14 cellular contexts compared by ENCODE assay signal in genomic region chr5:159084053-159084452, GRCh38. TPM values are rescaled to one million over a fixed set of nuclear protein-coding genes. Genes with fewer than 3 reads are reported as not detected.
DNase-seq lines count a peak whose midpoint lies in the region; ATAC-seq and TF ChIP-seq lines count a peak whose summit lies in the region.
"Had no signal": no experiment of that assay in that cellular context is flagged by ENCODE, and none has a peak within 500 bp of the region (broad histone marks: within the 10 kb centered on the region; RNA-seq: fewer than 3 reads in every experiment).

No MANE protein-coding gene starts in this region.

- no peaks in the 10 kb centered on the region for H3K36me3 Mint-ChIP-seq in stimulated activated effector memory CD8-positive, alpha-beta T cell treated with anti-CD3 and anti-CD28 coated beads, Interleukin-12 subunit alpha, Interleukin-12 subunit beta, amount 100 ng/mL, for 72 hours

- H3K4me3 Mint-ChIP-seq in stimulated activated effector memory CD8-positive, alpha-beta T cell treated with anti-CD3 and anti-CD28 coated beads, Interleukin-12 subunit alpha, Interleukin-12 subunit beta, amount 100 ng/mL, for 72 hours = no peak overlapping the region
- H3K4me3 Mint-ChIP-seq: activated T-helper 1 cell treated with anti-CD3 and anti-CD28 coated beads, Interleukin-12 subunit alpha, Interleukin-12 subunit beta, Interleukin-2, Interleukin-4 antibody, amounts not matched to agents 30 ng/mL and 10 ng/mL and 1 ng/mL, durations not matched to agents 14 hours and 24 hours and 36 hours; CD14-positive monocyte had no signal

- no peaks in the 10 kb centered on the region for H3K4me1 Mint-ChIP-seq in stimulated activated effector memory CD8-positive, alpha-beta T cell treated with anti-CD3 and anti-CD28 coated beads, Interleukin-12 subunit alpha, Interleukin-12 subunit beta, amount 100 ng/mL, for 72 hours
- H3K4me1 Mint-ChIP-seq: CD14-positive monocyte had no signal

- intact Hi-C loops in sciatic nerve (cut with DNase I) = no loop called here

- no peak overlapping the region for H3K27ac Mint-ChIP-seq in stimulated activated effector memory CD8-positive, alpha-beta T cell treated with anti-CD3 and anti-CD28 coated beads, Interleukin-12 subunit alpha, Interleukin-12 subunit beta, amount 100 ng/mL, for 72 hours
- H3K27ac Mint-ChIP-seq: activated T-helper 1 cell treated with anti-CD3 and anti-CD28 coated beads, Interleukin-12 subunit alpha, Interleukin-12 subunit beta, Interleukin-2, Interleukin-4 antibody, amounts not matched to agents 30 ng/mL and 10 ng/mL and 1 ng/mL, durations not matched to agents 14 hours and 24 hours and 36 hours; CD14-positive monocyte had no signal

- H3K27ac ChIP-seq in OCI-LY3 (ENCODE audit: low read length) = peak overlapping the region; percentile 67
- H3K27ac ChIP-seq: SK-N-MC had no signal

- H3K9me3 Mint-ChIP-seq in stimulated activated effector memory CD8-positive, alpha-beta T cell treated with anti-CD3 and anti-CD28 coated beads, Interleukin-12 subunit alpha, Interleukin-12 subunit beta, amount 100 ng/mL, for 72 hours = no peaks in the 10 kb centered on the region
- H3K9me3 Mint-ChIP-seq: activated T-helper 1 cell treated with anti-CD3 and anti-CD28 coated beads, Interleukin-12 subunit alpha, Interleukin-12 subunit beta, Interleukin-2, Interleukin-4 antibody, amounts not matched to agents 30 ng/mL and 10 ng/mL and 1 ng/mL, durations not matched to agents 14 hours and 24 hours and 36 hours had no signal

- peak overlapping the region; percentile 28; the same call in 1 of the 2 replicates for H3K9ac ChIP-seq in OCI-LY3 (ENCODE audit: low read length)

- peak overlapping the region; percentile 58 for H3K4me2 ChIP-seq in OCI-LY3 (ENCODE audit: low read length)

- ATAC-seq in GM18511 (IDR thresholded peaks at IDR 0.05; ENCODE audit: unreplicated experiment) (peak; percentile 89), GM21526 (IDR thresholded peaks at IDR 0.05; ENCODE audit: low FRiP score, unreplicated experiment) (peak; percentile 62), HG03095 (IDR thresholded peaks at IDR 0.05; ENCODE audit: unreplicated experiment) (peak; percentile 72), sciatic nerve (no peak), HG03571 (IDR thresholded peaks at IDR 0.05; ENCODE audit: unreplicated experiment) (no peak)
- ATAC-seq in stimulated activated effector memory CD8-positive, alpha-beta T cell treated with anti-CD3 and anti-CD28 coated beads, Interleukin-12 subunit alpha, Interleukin-12 subunit beta, amount 100 ng/mL, for 72 hours = no peak
- ATAC-seq: activated CD4-positive, CD25-positive, alpha-beta regulatory T cell treated with anti-CD3 and anti-CD28 coated beads, Interleukin-2, amount 50 U/mL, for 24 hours; left lobe of liver had no signal

- H3K27me3 ChIP-seq in OCI-LY3 (ENCODE audit: low read depth, low read length) = no peaks in the 10 kb centered on the region

- H3K79me2 ChIP-seq in OCI-LY3 (ENCODE audit: low read length) = peaks cover 13% of the 10 kb centered on the region

- no peak for DNase-seq in sciatic nerve (ENCODE audit: low spot score)
- DNase-seq in NCI-H2029 (lab: John Stamatoyannopoulos, UW) = no peak
- DNase-seq in stimulated activated effector memory CD8-positive, alpha-beta T cell treated with anti-CD3 and anti-CD28 coated beads, Interleukin-12 subunit alpha, Interleukin-12 subunit beta, amount 100 ng/mL, for 72 hours (ENCODE audit: low spot score in 2 of 2) = no peak
- DNase-seq: NCI-H510A treated with DMSO at 0.1 percent for 48 hours had no signal

- H3K36me3 ChIP-seq in OCI-LY3 (replicated peaks; ENCODE audit: low read depth, low read length) = peaks cover 46% of the 10 kb centered on the region

- no peak overlapping the region for H2AFZ ChIP-seq in OCI-LY3 (ENCODE audit: low read depth, low read length)

- H4K20me1 ChIP-seq in OCI-LY3 (ENCODE audit: insufficient read depth, low read length) = no peaks in the 10 kb centered on the region; the same call in 1 of the 2 replicates

- peaks cover 24% of the 10 kb centered on the region for H3K4me1 ChIP-seq in OCI-LY3 (ENCODE audit: low read length)

- peak overlapping the region; percentile 8; the same call in 1 of the 2 replicates for H3K4me3 ChIP-seq in OCI-LY3 (ENCODE audit: low read length)
- H3K4me3 ChIP-seq: SK-N-MC had no signal

- TF ChIP-seq CTCF in OCI-LY3 (IDR thresholded peaks at IDR 0.05; ENCODE audit: low read depth, low read length) = no peak

- no peaks in the 10 kb centered on the region for H3K9me3 ChIP-seq in OCI-LY3 (ENCODE audit: insufficient read depth, low read length)

RNA-seq across cellular contexts. Expression of gene EBF1, which starts 15.7 kb away (rescaled TPM):
- total RNA-seq in sciatic nerve = 86.9 TPM
- total RNA-seq: activated T-helper 1 cell treated with anti-CD3 and anti-CD28 coated beads, Interleukin-12 subunit alpha, Interleukin-12 subunit beta, Interleukin-2, Interleukin-4 antibody, amounts not matched to agents 30 ng/mL and 10 ng/mL and 1 ng/mL, durations not matched to agents 14 hours and 24 hours and 36 hours had no signal

Comparison
In these comparisons a context has a peak if more than half of its experiments do, and no peak if none do; other contexts are left out.
1. ATAC-seq: peak in GM18511 (single experiment), GM21526 (single experiment) and HG03095 (single experiment); none in sciatic nerve (single experiment), stimulated activated effector memory CD8-positive, alpha-beta T cell treated with anti-CD3 and anti-CD28 coated beads, Interleukin-12 subunit alpha, Interleukin-12 subunit beta, amount 100 ng/mL, for 72 hours (single experiment) and HG03571 (single experiment).